17 cellular contexts compared by ENCODE assay signal in genomic region chrX:27890611-27891010, GRCh38.
DNase-seq lines count a peak whose midpoint lies in the region; ATAC-seq and TF ChIP-seq lines count a peak whose summit lies in the region.
"Had no signal": no experiment of that assay in that cellular context is flagged by ENCODE, and none has a peak within 500 bp of the region (broad histone marks: within the 10 kb centered on the region; RNA-seq: fewer than 3 reads in every experiment).

No MANE protein-coding gene starts in this region.

- WGBS in right lobe of liver (ENCODE audit: insufficient coverage, low coverage, low lambda C conversion rate, missing lambda C conversion rate) = 52% methylated on average over 1 of the region's 1 CpG

- H3K4me1 Mint-ChIP-seq in activated CD4-positive, alpha-beta memory T cell treated with anti-CD3 and anti-CD28 coated beads, Interleukin-2, amount 10 ng/mL, durations not matched to agents 7 days and 5 days = no peaks in the 10 kb centered on the region
- H3K4me1 Mint-ChIP-seq: neural progenitor cell had no signal

- H3K36me3 ChIP-seq in SJCRH30 = no peaks in the 10 kb centered on the region
- no peaks in the 10 kb centered on the region for H3K36me3 ChIP-seq in right lobe of liver
- H3K36me3 ChIP-seq: heart left ventricle, neural progenitor cell, thoracic aorta had no signal

- H3K4me3 Mint-ChIP-seq in activated CD4-positive, alpha-beta memory T cell treated with anti-CD3 and anti-CD28 coated beads, Interleukin-2, amount 10 ng/mL, durations not matched to agents 7 days and 5 days = no peak overlapping the region
- H3K4me3 Mint-ChIP-seq: CD4-positive, alpha-beta T cell; neural progenitor cell had no signal

- no peaks in the 10 kb centered on the region for H3K36me3 Mint-ChIP-seq in activated CD4-positive, alpha-beta memory T cell treated with anti-CD3 and anti-CD28 coated beads, Interleukin-2, amount 10 ng/mL, durations not matched to agents 7 days and 5 days (ENCODE audit: low read depth)
- H3K36me3 Mint-ChIP-seq: neural progenitor cell had no signal

- H3K4me1 ChIP-seq in SJCRH30 (no peaks in the 10 kb centered on the region), right lobe of liver (no peaks in the 10 kb centered on the region)
- H3K4me1 ChIP-seq: heart left ventricle, neural progenitor cell had no signal

- no peak overlapping the region for H3K27ac Mint-ChIP-seq in activated CD4-positive, alpha-beta memory T cell treated with anti-CD3 and anti-CD28 coated beads, Interleukin-2, amount 10 ng/mL, durations not matched to agents 7 days and 5 days
- H3K27ac Mint-ChIP-seq: CD4-positive, alpha-beta T cell; neural progenitor cell had no signal

- H3K27ac ChIP-seq in SJCRH30 (peak overlapping the region; percentile 6), right lobe of liver (no peak overlapping the region)
- H3K27ac ChIP-seq: heart left ventricle, neural progenitor cell, thoracic aorta had no signal

- H3K9me3 Mint-ChIP-seq in activated CD4-positive, alpha-beta memory T cell treated with anti-CD3 and anti-CD28 coated beads, Interleukin-2, amount 10 ng/mL, durations not matched to agents 7 days and 5 days = no peaks in the 10 kb centered on the region
- H3K9me3 Mint-ChIP-seq: CD4-positive, alpha-beta T cell had no signal

- no peak for TF ChIP-seq POLR2A in right lobe of liver (IDR thresholded peaks at IDR 0.05)

- H3K27me3 Mint-ChIP-seq in activated CD4-positive, alpha-beta memory T cell treated with anti-CD3 and anti-CD28 coated beads, Interleukin-2, amount 10 ng/mL, durations not matched to agents 7 days and 5 days = no peaks in the 10 kb centered on the region
- H3K27me3 Mint-ChIP-seq: CD4-positive, alpha-beta T cell had no signal

- DNase-seq in HCEC 1CT (peak; percentile 4), SJCRH30 (peak; percentile 1 to 4), epithelial cell of esophagus (ENCODE audit: low read depth) (peak; percentile 70), non-pigmented ciliary epithelial cell (ENCODE audit: low read depth) (peak; percentile 40), RPMI8226 (no peak), amygdala (lab: John Stamatoyannopoulos, UW) (no peak), right lobe of liver (no peak)
- DNase-seq in activated CD4-positive, alpha-beta memory T cell treated with anti-CD3 and anti-CD28 coated beads, Interleukin-2, amount 10 ng/mL, durations not matched to agents 7 days and 5 days = no peak
- DNase-seq: activated CD4-positive, alpha-beta T cell treated with anti-CD3 and anti-CD28 coated beads, Interleukin-2, amount 50 U/mL, for 48 hours; activated effector memory CD4-positive, alpha-beta T cell treated with Interleukin-2 at 50 U/mL for 16 hours; CD4-positive, alpha-beta T cell; heart left ventricle; left ventricle myocardium superior; MM.1S; NCI-H2171 treated with DMSO at 0.1 percent for 48 hours had no signal

- CTCF ChIA-PET in activated CD4-positive, alpha-beta memory T cell treated with anti-CD3 and anti-CD28 coated beads, Interleukin-2, amount 10 ng/mL, durations not matched to agents 7 days and 5 days (lab: Charles Lee) = no interaction called here

- TF ChIP-seq CTCF in epithelial cell of esophagus (IDR thresholded peaks at IDR 0.05; ENCODE audit: insufficient read depth, low read depth, low read length, missing control alignments) (no peak), right lobe of liver (IDR thresholded peaks at IDR 0.05) (no peak)

- ATAC-seq in right lobe of liver = no peak
- ATAC-seq: heart left ventricle, left ventricle myocardium superior had no signal

- H3K27me3 ChIP-seq in SJCRH30 (no peaks in the 10 kb centered on the region), right lobe of liver (peaks cover 0 to 9% of the 10 kb centered on the region in 2 donors)
- H3K27me3 ChIP-seq: heart left ventricle, neural progenitor cell had no signal

- H3K9me3 ChIP-seq in SJCRH30 (replicated peaks) (no peaks in the 10 kb centered on the region), right lobe of liver (no peaks in the 10 kb centered on the region)
- H3K9me3 ChIP-seq: heart left ventricle, thoracic aorta had no signal

- intact Hi-C loops in right lobe of liver (cut with DNase I) = no loop called here

- POLR2A ChIA-PET in activated CD4-positive, alpha-beta memory T cell treated with anti-CD3 and anti-CD28 coated beads, Interleukin-2, amount 10 ng/mL, durations not matched to agents 7 days and 5 days (lab: Charles Lee) = no interaction called here

- H3K4me3 ChIP-seq in SJCRH30 (no peak overlapping the region), epithelial cell of esophagus (ENCODE audit: low read length) (no peak overlapping the region), right lobe of liver (no peak overlapping the region)
- H3K4me3 ChIP-seq: heart left ventricle, neural progenitor cell, thoracic aorta had no signal

Comparison
In these comparisons a context has a peak if more than half of its experiments do, and no peak if none do; other contexts are left out.
1. DNase-seq: peak in HCEC 1CT (single experiment), SJCRH30 (2 of 2), epithelial cell of esophagus (single experiment) and non-pigmented ciliary epithelial cell (single experiment); none in activated CD4-positive, alpha-beta memory T cell treated with anti-CD3 and anti-CD28 coated beads, Interleukin-2, amount 10 ng/mL, durations not matched to agents 7 days and 5 days (single experiment), RPMI8226 (single experiment), amygdala (0 of 56) and right lobe of liver (0 of 3).